ENCODE assay signal across 12 cellular contexts in genomic region chr12:67430708-67431335, GRCh38.
A peak's percentile ranks its signal among the peaks of the same experiment; 100 is the strongest.
DNase-seq lines count a peak whose midpoint lies in the region; ATAC-seq and TF ChIP-seq lines count a peak whose summit lies in the region.
"Had no signal": no experiment of that assay in that cellular context is flagged by ENCODE, and none has a peak within 500 bp of the region (broad histone marks: within the 10 kb centered on the region; RNA-seq: fewer than 3 reads in every experiment).

No MANE protein-coding gene starts in this region.

- H3K4me3 ChIP-seq in muscle layer of duodenum (ENCODE audit: low read depth in 1 of 2, low read length in 2 of 2) (no peak overlapping the region), uterus (no peak overlapping the region)
- H3K4me3 ChIP-seq: BLaER1 treated with 17β-estradiol and CSF1 and Interleukin-3, amounts not matched to agents 10 nM and 100 nM had no signal

- H3K9me3 ChIP-seq in muscle layer of duodenum (ENCODE audit: control insufficient read depth in 1 of 2, low read length in 2 of 2) (no peaks in the 10 kb centered on the region), uterus (no peaks in the 10 kb centered on the region)

- TF ChIP-seq CTCF in uterus (IDR thresholded peaks at IDR 0.05), result peak; percentile 39 to 43 (median 42)

- H3K27ac ChIP-seq in muscle layer of duodenum (ENCODE audit: low read length) (peak overlapping the region; percentile 41), uterus (peak overlapping the region; percentile 53 to 58)
- H3K27ac ChIP-seq: BLaER1 treated with 17β-estradiol and CSF1 and Interleukin-3, amounts not matched to agents 10 nM and 100 nM; HL-60 had no signal

- no peak for ATAC-seq in HG02870 (IDR thresholded peaks at IDR 0.05; ENCODE audit: unreplicated experiment)
- no peak for ATAC-seq in GM21723 (IDR thresholded peaks at IDR 0.05; ENCODE audit: unreplicated experiment)
- no peak for ATAC-seq in GM19467 (IDR thresholded peaks at IDR 0.05; ENCODE audit: unreplicated experiment)
- ATAC-seq: activated T-helper 17 cell treated with anti-CD3 and anti-CD28 coated beads, Interleukin-2, amount 50 U/mL, for 72 hours; effector memory CD8-positive, alpha-beta T cell had no signal

- H3K4me1 ChIP-seq in muscle layer of duodenum (ENCODE audit: control insufficient read depth in 1 of 2, insufficient read depth in 2 of 2, low read length in 2 of 2), result peaks cover 6 to 9% of the 10 kb centered on the region in 2 donors
- H3K4me1 ChIP-seq in uterus, result peaks cover 0 to 8% of the 10 kb centered on the region in 2 donors

- intact Hi-C loops in uterus (cut with DNase I; ENCODE audit: low total_unique reads), result no loop called here

- peak; percentile 10 for DNase-seq in SIG-M5 treated with dmso at 0.1 percent for 504 hours (lab: John Stamatoyannopoulos, UW; ENCODE audit: unreplicated experiment)
- DNase-seq in SIG-M5 (lab: John Stamatoyannopoulos, UW), result no peak
- DNase-seq in fibroblast of peridontal ligament (ENCODE audit: extremely low read depth), result peak; percentile 56
- peak; percentile 73 for DNase-seq in uterus
- DNase-seq: effector memory CD8-positive, alpha-beta T cell had no signal

- TF ChIP-seq POLR2A in uterus (IDR thresholded peaks at IDR 0.05), result no peak

- H3K27me3 ChIP-seq in muscle layer of duodenum (ENCODE audit: low read depth, low read length) (no peaks in the 10 kb centered on the region), uterus (no peaks in the 10 kb centered on the region)
- H3K27me3 ChIP-seq: BLaER1 treated with 17β-estradiol and CSF1 and Interleukin-3, amounts not matched to agents 10 nM and 100 nM had no signal

- no peaks in the 10 kb centered on the region for H3K36me3 ChIP-seq in muscle layer of duodenum (ENCODE audit: control insufficient read depth in 1 of 2, insufficient read depth in 2 of 2, low read length in 2 of 2)
- H3K36me3 ChIP-seq in uterus, result no peaks in the 10 kb centered on the region
- H3K36me3 ChIP-seq: BLaER1 treated with 17β-estradiol and CSF1 and Interleukin-3, amounts not matched to agents 10 nM and 100 nM had no signal
